In the genomic region with DNA sequence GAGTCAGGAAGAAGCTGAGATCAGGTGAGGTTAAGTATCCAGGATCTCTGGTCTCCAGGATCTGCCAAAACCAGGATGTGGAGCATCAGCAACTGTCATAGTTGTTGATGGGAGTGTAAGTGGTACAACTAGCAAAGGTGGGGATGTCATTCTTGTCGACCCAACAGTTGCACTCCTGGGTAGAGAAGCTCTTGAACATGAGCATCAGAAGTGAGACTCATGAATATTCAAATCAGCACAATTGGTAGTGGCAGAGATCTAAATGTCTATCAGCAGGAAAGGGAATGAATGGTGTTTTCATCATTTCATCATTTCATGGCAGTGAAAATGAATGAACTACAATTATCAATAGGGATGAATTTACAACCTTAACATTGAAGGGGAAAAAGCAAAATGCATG, we compare ENCODE assay signal across 31 cellular contexts. TPM values are rescaled to one million over a fixed set of nuclear protein-coding genes. Genes with fewer than 3 reads are reported as not detected.
"Had no signal": no experiment of that assay in that cellular context is flagged by ENCODE, and none has a peak within 500 bp of the region (broad histone marks: within the 10 kb centered on the region; RNA-seq: fewer than 3 reads in every experiment).

No MANE protein-coding gene starts in this region.

- H3K36me3 ChIP-seq: brain microvascular endothelial cell, esophagus muscularis mucosa, gastrocnemius medialis, heart right ventricle had no signal

- H3K27ac ChIP-seq: brain microvascular endothelial cell, esophagus muscularis mucosa, foreskin keratinocyte, heart right ventricle had no signal

- DNase-seq: activated CD4-positive, alpha-beta T cell treated with anti-CD3 and anti-CD28 coated beads for 36 hours; activated CD4-positive, alpha-beta T cell treated with anti-CD3 and anti-CD28 coated beads, Interleukin-2, amount 10 ng/mL, durations not matched to agents 24 days and 14 days; activated CD4-positive, alpha-beta T cell treated with anti-CD3 and anti-CD28 coated beads, Interleukin-2, amount 50 U/mL, for 4 hours; activated CD4-positive, CD25-positive, alpha-beta regulatory T cell; activated CD4-positive, CD25-positive, alpha-beta regulatory T cell treated with anti-CD3 and anti-CD28 coated beads, Interleukin-2, amount 50 U/mL, for 72 hours; activated CD8-positive, alpha-beta memory T cell treated with anti-CD3 and anti-CD28 coated beads for 24 hours; activated CD8-positive, alpha-beta T cell treated with anti-CD3 and anti-CD28 coated beads for 36 hours; activated effector memory CD4-positive, alpha-beta T cell treated with Interleukin-2 at 50 U/mL for 16 hours; activated gamma-delta T cell treated with Interleukin-2 at 50 U/mL for 16 hours; activated naive CD4-positive, alpha-beta T cell treated with anti-CD3 and anti-CD28 coated beads, Interleukin-2, amount 50 U/mL, for 16 hours; activated naive CD4-positive, alpha-beta T cell treated with Interleukin-2 at 50 U/mL for 16 hours; activated T-cell treated with anti-CD3 and anti-CD28 coated beads, Interleukin-2, amount 50 U/mL, for 4 hours; amniotic stem cell; anterior cingulate cortex; brain microvascular endothelial cell; cortex of kidney; effector CD4-positive, alpha-beta T cell; effector memory CD8-positive, alpha-beta T cell; erythroblast; foreskin keratinocyte; gastrocnemius medialis; heart right ventricle; T-helper 2 cell had no signal

- H3K4me3 ChIP-seq: esophagus muscularis mucosa, gastrocnemius medialis, heart right ventricle had no signal

- FAIRE-seq: astrocyte had no signal

- H3K27me3 ChIP-seq: foreskin keratinocyte had no signal

- ATAC-seq: activated CD4-positive, alpha-beta T cell treated with anti-CD3 and anti-CD28 coated beads for 36 hours; activated CD8-positive, alpha-beta T cell treated with anti-CD3 and anti-CD28 coated beads for 36 hours; activated T-cell treated with anti-CD3 and anti-CD28 coated beads, Interleukin-2, amount 50 U/mL, for 4 hours; activated T-helper 17 cell treated with anti-CD3 and anti-CD28 coated beads, Interleukin-2, amount 50 U/mL, for 72 hours; effector memory CD8-positive, alpha-beta T cell; foreskin keratinocyte; gastrocnemius medialis; heart right ventricle had no signal

- H3K9me3 ChIP-seq: esophagus muscularis mucosa, gastrocnemius medialis, heart right ventricle had no signal

RNA-seq across cellular contexts. Expression of gene LAD1, which starts 4.2 kb away (rescaled TPM):
- total RNA-seq: activated CD4-positive, alpha-beta T cell treated with anti-CD3 and anti-CD28 coated beads for 36 hours; activated CD4-positive, alpha-beta T cell treated with anti-CD3 and anti-CD28 coated beads, Interleukin-2, amount 10 ng/mL, durations not matched to agents 24 days and 14 days; activated CD8-positive, alpha-beta T cell treated with anti-CD3 and anti-CD28 coated beads for 36 hours; activated T-helper 17 cell treated with anti-CD3 and anti-CD28 coated beads, Interleukin-2, amount 50 U/mL, for 72 hours; cerebellum; T-helper 1 cell treated with Interleukin-12 subunit alpha and Interleukin-12 subunit beta and Interleukin-4 antibody, amounts not matched to agents 30 ng/mL and 1 ng/mL, for 36 hours had no signal

RNA-seq across cellular contexts. Expression of gene TNNI1, which starts 18.2 kb away (rescaled TPM):
- total RNA-seq: activated CD4-positive, alpha-beta T cell treated with anti-CD3 and anti-CD28 coated beads for 36 hours; activated CD4-positive, alpha-beta T cell treated with anti-CD3 and anti-CD28 coated beads, Interleukin-2, amount 10 ng/mL, durations not matched to agents 24 days and 14 days; activated CD8-positive, alpha-beta T cell treated with anti-CD3 and anti-CD28 coated beads for 36 hours; activated T-cell treated with anti-CD3 and anti-CD28 coated beads, Interleukin-2, amount 50 U/mL, for 4 hours; activated T-helper 17 cell treated with anti-CD3 and anti-CD28 coated beads, Interleukin-2, amount 50 U/mL, for 72 hours; bronchial epithelial cell; dermis blood vessel endothelial cell; foreskin keratinocyte; glomerular endothelial cell had no signal
- polyA plus RNA-seq: foreskin keratinocyte had no signal

RNA-seq across cellular contexts. Expression of gene TNNT2, which starts 25.9 kb away (rescaled TPM):
- total RNA-seq: activated CD4-positive, alpha-beta T cell treated with anti-CD3 and anti-CD28 coated beads for 36 hours; activated CD4-positive, alpha-beta T cell treated with anti-CD3 and anti-CD28 coated beads, Interleukin-2, amount 10 ng/mL, durations not matched to agents 24 days and 14 days; activated CD8-positive, alpha-beta T cell treated with anti-CD3 and anti-CD28 coated beads for 36 hours; activated T-cell treated with anti-CD3 and anti-CD28 coated beads, Interleukin-2, amount 50 U/mL, for 4 hours; activated T-helper 17 cell treated with anti-CD3 and anti-CD28 coated beads, Interleukin-2, amount 50 U/mL, for 72 hours; cerebellum; dermis blood vessel endothelial cell; T-helper 1 cell treated with Interleukin-12 subunit alpha and Interleukin-12 subunit beta and Interleukin-4 antibody, amounts not matched to agents 30 ng/mL and 1 ng/mL, for 36 hours had no signal
